ENCODE assay signal across 1 cellular context in genomic region chr14:27199272-27199671, GRCh38.
TF ChIP-seq lines count a peak whose summit lies in the region.

No MANE protein-coding gene starts in this region.

TF ChIP-seq in HepG2, 621 proteins besides CTCF, POLR2A, EP300 and RAD21 (continued from another document):
- TF ChIP-seq BATF2 (CRISPR knock-in tag; IDR thresholded peaks at IDR 0.05) (no peak), YEATS2 (CRISPR knock-in tag; IDR thresholded peaks at IDR 0.05; ENCODE audit: borderline replicate concordance) (no peak), PHB2 (IDR thresholded peaks at IDR 0.05; ENCODE audit: partially characterized antibody) (peak; percentile 19), ATM (IDR thresholded peaks at IDR 0.05; ENCODE audit: borderline replicate concordance) (0 out of 2 replicates have a peak, but pooled peaks have one; percentile 23), NONO (IDR thresholded peaks at IDR 0.05) (peak; percentile 91; the same call in 1 of the 2 replicates), NONO (CRISPR knock-in tag; conservative IDR thresholded peaks at IDR 0.05) (no peak), JUND (CRISPR knock-in tag; IDR thresholded peaks at IDR 0.05) (no peak), FIP1L1 (IDR thresholded peaks at IDR 0.05; ENCODE audit: borderline replicate concordance, insufficient read depth, low read depth, low read length) (no peak), PRDM15 (CRISPR knock-in tag; IDR thresholded peaks at IDR 0.05) (no peak), ZNF282 (IDR thresholded peaks at IDR 0.05; ENCODE audit: partially characterized antibody) (peak; percentile 53), ZBTB1 (CRISPR knock-in tag; IDR thresholded peaks at IDR 0.05; ENCODE audit: borderline replicate concordance) (no peak), ZSCAN5A (CRISPR knock-in tag; IDR thresholded peaks at IDR 0.05; ENCODE audit: borderline replicate concordance) (no peak), ZBTB49 (CRISPR knock-in tag; IDR thresholded peaks at IDR 0.05; ENCODE audit: borderline replicate concordance) (no peak), NR2F2 (IDR thresholded peaks at IDR 0.05; ENCODE audit: borderline replicate concordance, low read depth) (no peak), HNRNPK (IDR thresholded peaks at IDR 0.05; ENCODE audit: low read depth, low read length, poor library complexity, severe bottlenecking) (peak; percentile 57), NFYC (CRISPR knock-in tag; IDR thresholded peaks at IDR 0.05) (no peak), ZNF296 (CRISPR knock-in tag; conservative IDR thresholded peaks at IDR 0.05) (no peak), SNAPC5 (CRISPR knock-in tag; IDR thresholded peaks at IDR 0.05; ENCODE audit: borderline replicate concordance) (no peak), ZNF577 (CRISPR knock-in tag; IDR thresholded peaks at IDR 0.05; ENCODE audit: borderline replicate concordance, low read depth) (no peak), THRA (CRISPR knock-in tag; IDR thresholded peaks at IDR 0.05; ENCODE audit: borderline replicate concordance) (no peak), ZNF674 (CRISPR knock-in tag; IDR thresholded peaks at IDR 0.05; ENCODE audit: low read depth) (no peak), KDM5B (CRISPR knock-in tag; IDR thresholded peaks at IDR 0.05; ENCODE audit: borderline replicate concordance) (no peak), NBN (conservative IDR thresholded peaks at IDR 0.05) (no peak), ZNF362 (CRISPR knock-in tag; IDR thresholded peaks at IDR 0.05; ENCODE audit: borderline replicate concordance) (no peak), SOX6 (IDR thresholded peaks at IDR 0.05) (0 out of 2 replicates have a peak, but pooled peaks have one; percentile 54), SOX6 (CRISPR knock-in tag; IDR thresholded peaks at IDR 0.05) (no peak), HES4 (CRISPR knock-in tag; IDR thresholded peaks at IDR 0.05; ENCODE audit: borderline replicate concordance) (no peak), ZNF264 (CRISPR knock-in tag; IDR thresholded peaks at IDR 0.05) (no peak), MTA1 (CRISPR knock-in tag; IDR thresholded peaks at IDR 0.05; ENCODE audit: borderline replicate concordance) (no peak), THAP9 (CRISPR knock-in tag; IDR thresholded peaks at IDR 0.05; ENCODE audit: borderline replicate concordance) (no peak), YEATS4 (CRISPR knock-in tag; IDR thresholded peaks at IDR 0.05; ENCODE audit: borderline replicate concordance) (no peak), DNMT1 (CRISPR knock-in tag; IDR thresholded peaks at IDR 0.05) (no peak), ZNF687 (CRISPR knock-in tag; IDR thresholded peaks at IDR 0.05) (no peak), KAT2B (IDR thresholded peaks at IDR 0.05; ENCODE audit: borderline replicate concordance, low read depth, low read length) (no peak), ZNF782 (CRISPR knock-in tag; IDR thresholded peaks at IDR 0.05; ENCODE audit: borderline replicate concordance) (no peak), SP1 (IDR thresholded peaks at IDR 0.05) (no peak), SP1 (CRISPR knock-in tag; IDR thresholded peaks at IDR 0.05) (no peak), SKI (IDR thresholded peaks at IDR 0.05; ENCODE audit: partially characterized antibody) (no peak), NCOR1 (IDR thresholded peaks at IDR 0.05; ENCODE audit: borderline replicate concordance, low read length) (no peak), ZBTB14 (CRISPR knock-in tag; IDR thresholded peaks at IDR 0.05) (no peak), ZBTB37 (CRISPR knock-in tag; IDR thresholded peaks at IDR 0.05) (no peak)
TF ChIP-seq in HepG2: peak in this region for 7.
